8 cellular contexts compared by ENCODE assay signal in the genomic region with DNA sequence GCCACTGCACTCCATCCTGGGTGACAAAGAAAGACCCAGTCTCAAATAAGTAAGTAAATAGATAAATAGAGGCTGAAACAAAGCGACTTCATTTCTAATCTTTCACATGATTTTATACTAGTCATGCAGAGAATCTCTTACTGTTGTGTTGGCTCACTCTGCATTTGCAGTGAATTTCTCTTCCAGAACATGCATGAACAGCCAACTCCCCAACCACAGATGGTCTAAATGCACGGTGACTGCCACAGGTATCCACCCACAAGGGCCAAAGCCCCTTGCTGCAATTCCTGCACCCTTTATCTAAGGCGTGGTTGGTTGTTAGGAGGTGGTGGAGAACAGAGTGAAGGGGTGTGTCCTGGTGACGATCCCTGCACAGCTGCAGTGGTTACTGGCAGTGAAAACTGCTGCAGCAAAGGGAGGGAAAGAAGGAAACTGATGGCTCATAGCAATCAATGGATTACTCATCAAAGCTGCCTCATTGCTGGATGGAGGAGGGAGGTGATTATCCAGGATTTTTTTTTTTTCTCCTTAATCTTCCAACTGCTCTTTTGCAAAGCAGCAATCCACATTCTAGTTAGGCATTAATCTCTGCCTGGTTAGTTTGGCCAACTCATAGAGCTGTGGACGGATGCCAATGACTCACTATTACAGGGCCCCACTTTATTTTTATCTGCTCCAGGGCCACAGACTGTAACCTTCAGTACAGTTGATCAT. TPM values are rescaled to one million over a fixed set of nuclear protein-coding genes. Genes with fewer than 3 reads are reported as not detected.
A peak's percentile ranks its signal among the peaks of the same experiment; 100 is the strongest.
DNase-seq lines count a peak whose midpoint lies in the region; ATAC-seq and TF ChIP-seq lines count a peak whose summit lies in the region.

No MANE protein-coding gene starts in this region.

- peaks cover 6% of the 10 kb centered on the region for H3K4me1 Mint-ChIP-seq in progenitor cell of endocrine pancreas (ENCODE audit: low read depth)

- peak overlapping the region; percentile 80 for H3K27ac Mint-ChIP-seq in progenitor cell of endocrine pancreas

- H3K4me1 ChIP-seq in SJSA1 (replicated peaks), result peaks cover 36% of the 10 kb centered on the region

- CTCF ChIA-PET in AG04450 (lab: Charles Lee), result no interaction called here

- no peaks in the 10 kb centered on the region; the same call in 1 of the 2 replicates for H3K36me3 ChIP-seq in SJSA1

- POLR2A ChIA-PET in AG04450 (lab: Yijun Ruan, JAX), result no interaction called here

- H3K4me3 Mint-ChIP-seq in progenitor cell of endocrine pancreas (ENCODE audit: low read depth), result no peak overlapping the region

- ATAC-seq in GM18508 (IDR thresholded peaks at IDR 0.05; ENCODE audit: insufficient read depth, unreplicated experiment), result peak; percentile 37
- ATAC-seq in HG02981 (IDR thresholded peaks at IDR 0.05; ENCODE audit: unreplicated experiment), result peak; percentile 50

- peaks cover 11% of the 10 kb centered on the region for H3K36me3 Mint-ChIP-seq in progenitor cell of endocrine pancreas (ENCODE audit: insufficient read depth)

- H3K27me3 ChIP-seq in AG04450 (ENCODE audit: control insufficient read depth, insufficient read depth, low read length) (no peaks in the 10 kb centered on the region), SJSA1 (replicated peaks) (no peaks in the 10 kb centered on the region)

- DNase-seq in AG04450 (ENCODE audit: low read depth, low spot score), result peak; percentile 92
- peak; percentile 66 to 74 for DNase-seq in SJSA1 (ENCODE audit: low read depth in 1 of 2, low spot score in 2 of 2)
- peak; percentile 99 for DNase-seq in fibroblast of mammary gland (ENCODE audit: low read depth)
- no peak for DNase-seq in progenitor cell of endocrine pancreas (ENCODE audit: low spot score, unreplicated experiment)
- no peak for DNase-seq in NCI-H128 (lab: John Stamatoyannopoulos, UW; ENCODE audit: unreplicated experiment)
- no peak for DNase-seq in epidermal melanocyte (ENCODE audit: insufficient read length, low spot score)

- H3K27me3 Mint-ChIP-seq in progenitor cell of endocrine pancreas, result no peaks in the 10 kb centered on the region

- H3K9me3 ChIP-seq in AG04450 (ENCODE audit: control insufficient read depth, insufficient read depth, low read length), result no peaks in the 10 kb centered on the region
- no peaks in the 10 kb centered on the region; the same call in 1 of the 2 replicates for H3K9me3 ChIP-seq in SJSA1 (replicated peaks)

- H3K9me3 Mint-ChIP-seq in progenitor cell of endocrine pancreas (ENCODE audit: low read depth), result no peaks in the 10 kb centered on the region

- no peak overlapping the region; the same call in 1 of the 2 replicates for H3K4me3 ChIP-seq in AG04450 (ENCODE audit: low read depth, low read length)
- H3K4me3 ChIP-seq in SJSA1, result no peak overlapping the region
- no peak overlapping the region for H3K4me3 ChIP-seq in fibroblast of mammary gland (ENCODE audit: control insufficient read depth, low read depth, low read length)

- TF ChIP-seq CTCF in AG04450 (IDR thresholded peaks at IDR 0.05; ENCODE audit: low read depth, low read length), result no peak
- no peak for TF ChIP-seq CTCF in fibroblast of mammary gland (conservative IDR thresholded peaks at IDR 0.05; ENCODE audit: control insufficient read depth, insufficient read depth, low read depth, low read length)
- TF ChIP-seq CTCF in progenitor cell of endocrine pancreas (IDR thresholded peaks at IDR 0.05; ENCODE audit: unreplicated experiment), result no peak

- H3K27ac ChIP-seq in AG04450 (ENCODE audit: low read depth, low read length) (peak overlapping the region; percentile 84), SJSA1 (peak overlapping the region; percentile 24)

RNA-seq across cellular contexts. Expression of a gene that starts 50.6 kb away (rescaled TPM):
- 31.6 and 46.8 TPM in 2 replicates for polyA plus RNA-seq in AG04450 (2011; rRNA removed)
- 17.3 and 26.9 TPM in 2 replicates for polyA minus RNA-seq in AG04450 (2011; rRNA and poly(A)+ RNA removed)
- 15.0 and 48.6 TPM in 2 replicates for total RNA-seq in SJSA1 (2014; rRNA removed; shearing (Covaris generic))
- total RNA-seq in progenitor cell of endocrine pancreas, result 35.4 and 39.4 TPM in 2 replicates

Comparison
In these comparisons a context has a peak if more than half of its experiments do, and no peak if none do; other contexts are left out.
1. DNase-seq: peak in AG04450 (single experiment), SJSA1 (2 of 2) and fibroblast of mammary gland (single experiment); none in progenitor cell of endocrine pancreas (single experiment), NCI-H128 (single experiment) and epidermal melanocyte (single experiment).